1 cellular context compared by ENCODE assay signal in genomic region chr16:4111748-4112696, GRCh38.
TF ChIP-seq lines count a peak whose summit lies in the region.

No MANE protein-coding gene starts in this region.

TF ChIP-seq in GM23338, 12 proteins besides CTCF, POLR2A, EP300 and RAD21 (continued from another document):
- TF ChIP-seq, protein P1, sequence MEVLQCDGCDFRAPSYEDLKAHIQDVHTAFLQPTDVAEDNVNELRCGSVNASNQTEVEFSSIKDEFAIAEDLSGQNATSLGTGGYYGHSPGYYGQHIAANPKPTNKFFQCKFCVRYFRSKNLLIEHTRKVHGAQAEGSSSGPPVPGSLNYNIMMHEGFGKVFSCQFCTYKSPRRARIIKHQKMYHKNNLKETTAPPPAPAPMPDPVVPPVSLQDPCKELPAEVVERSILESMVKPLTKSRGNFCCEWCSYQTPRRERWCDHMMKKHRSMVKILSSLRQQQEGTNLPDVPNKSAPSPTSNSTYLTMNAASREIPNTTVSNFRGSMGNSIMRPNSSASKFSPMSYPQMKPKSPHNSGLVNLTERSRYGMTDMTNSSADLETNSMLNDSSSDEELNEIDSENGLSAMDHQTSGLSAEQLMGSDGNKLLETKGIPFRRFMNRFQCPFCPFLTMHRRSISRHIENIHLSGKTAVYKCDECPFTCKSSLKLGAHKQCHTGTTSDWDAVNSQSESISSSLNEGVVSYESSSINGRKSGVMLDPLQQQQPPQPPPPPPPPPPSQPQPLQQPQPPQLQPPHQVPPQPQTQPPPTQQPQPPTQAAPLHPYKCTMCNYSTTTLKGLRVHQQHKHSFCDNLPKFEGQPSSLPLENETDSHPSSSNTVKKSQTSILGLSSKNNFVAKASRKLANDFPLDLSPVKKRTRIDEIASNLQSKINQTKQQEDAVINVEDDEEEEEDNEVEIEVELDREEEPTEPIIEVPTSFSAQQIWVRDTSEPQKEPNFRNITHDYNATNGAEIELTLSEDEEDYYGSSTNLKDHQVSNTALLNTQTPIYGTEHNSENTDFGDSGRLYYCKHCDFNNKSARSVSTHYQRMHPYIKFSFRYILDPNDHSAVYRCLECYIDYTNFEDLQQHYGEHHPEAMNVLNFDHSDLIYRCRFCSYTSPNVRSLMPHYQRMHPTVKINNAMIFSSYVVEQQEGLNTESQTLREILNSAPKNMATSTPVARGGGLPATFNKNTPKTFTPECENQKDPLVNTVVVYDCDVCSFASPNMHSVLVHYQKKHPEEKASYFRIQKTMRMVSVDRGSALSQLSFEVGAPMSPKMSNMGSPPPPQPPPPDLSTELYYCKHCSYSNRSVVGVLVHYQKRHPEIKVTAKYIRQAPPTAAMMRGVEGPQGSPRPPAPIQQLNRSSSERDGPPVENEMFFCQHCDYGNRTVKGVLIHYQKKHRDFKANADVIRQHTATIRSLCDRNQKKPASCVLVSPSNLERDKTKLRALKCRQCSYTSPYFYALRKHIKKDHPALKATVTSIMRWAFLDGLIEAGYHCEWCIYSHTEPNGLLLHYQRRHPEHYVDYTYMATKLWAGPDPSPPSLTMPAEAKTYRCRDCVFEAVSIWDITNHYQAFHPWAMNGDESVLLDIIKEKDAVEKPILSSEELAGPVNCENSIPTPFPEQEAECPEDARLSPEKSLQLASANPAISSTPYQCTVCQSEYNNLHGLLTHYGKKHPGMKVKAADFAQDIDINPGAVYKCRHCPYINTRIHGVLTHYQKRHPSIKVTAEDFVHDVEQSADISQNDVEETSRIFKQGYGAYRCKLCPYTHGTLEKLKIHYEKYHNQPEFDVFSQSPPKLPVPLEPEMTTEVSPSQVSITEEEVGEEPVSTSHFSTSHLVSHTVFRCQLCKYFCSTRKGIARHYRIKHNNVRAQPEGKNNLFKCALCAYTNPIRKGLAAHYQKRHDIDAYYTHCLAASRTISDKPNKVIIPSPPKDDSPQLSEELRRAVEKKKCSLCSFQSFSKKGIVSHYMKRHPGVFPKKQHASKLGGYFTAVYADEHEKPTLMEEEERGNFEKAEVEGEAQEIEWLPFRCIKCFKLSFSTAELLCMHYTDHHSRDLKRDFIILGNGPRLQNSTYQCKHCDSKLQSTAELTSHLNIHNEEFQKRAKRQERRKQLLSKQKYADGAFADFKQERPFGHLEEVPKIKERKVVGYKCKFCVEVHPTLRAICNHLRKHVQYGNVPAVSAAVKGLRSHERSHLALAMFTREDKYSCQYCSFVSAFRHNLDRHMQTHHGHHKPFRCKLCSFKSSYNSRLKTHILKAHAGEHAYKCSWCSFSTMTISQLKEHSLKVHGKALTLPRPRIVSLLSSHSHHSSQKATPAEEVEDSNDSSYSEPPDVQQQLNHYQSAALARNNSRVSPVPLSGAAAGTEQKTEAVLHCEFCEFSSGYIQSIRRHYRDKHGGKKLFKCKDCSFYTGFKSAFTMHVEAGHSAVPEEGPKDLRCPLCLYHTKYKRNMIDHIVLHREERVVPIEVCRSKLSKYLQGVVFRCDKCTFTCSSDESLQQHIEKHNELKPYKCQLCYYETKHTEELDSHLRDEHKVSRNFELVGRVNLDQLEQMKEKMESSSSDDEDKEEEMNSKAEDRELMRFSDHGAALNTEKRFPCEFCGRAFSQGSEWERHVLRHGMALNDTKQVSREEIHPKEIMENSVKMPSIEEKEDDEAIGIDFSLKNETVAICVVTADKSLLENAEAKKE (CRISPR knock-in tag; IDR thresholded peaks at IDR 0.05), result no peak
- no peak for TF ChIP-seq STAT1 (IDR thresholded peaks at IDR 0.05; ENCODE audit: unreplicated experiment)
